ENCODE assay signal across 17 cellular contexts in genomic region chr3:115165266-115165665, GRCh38. TPM values are rescaled to one million over a fixed set of nuclear protein-coding genes. Genes with fewer than 3 reads are reported as not detected.
DNase-seq lines count a peak whose midpoint lies in the region; ATAC-seq and TF ChIP-seq lines count a peak whose summit lies in the region.
"Had no signal": no experiment of that assay in that cellular context is flagged by ENCODE, and none has a peak within 500 bp of the region (broad histone marks: within the 10 kb centered on the region; RNA-seq: fewer than 3 reads in every experiment).

No MANE protein-coding gene starts in this region.

- H3K4me1 Mint-ChIP-seq in activated naive CD8-positive, alpha-beta T cell treated with anti-CD3 and anti-CD28 coated beads, Interleukin-2, amount 10 ng/mL, durations not matched to agents 7 days and 5 days, result peaks cover 32% of the 10 kb centered on the region
- H3K4me1 Mint-ChIP-seq in natural killer cell treated with Interleukin-12 subunit alpha and Interleukin-12 subunit beta and Interleukin-15 and Interleukin-18, amount 100 ng/mL, for 72 hours (ENCODE audit: low read depth in 2 of 2), result peaks cover 26 to 28% of the 10 kb centered on the region in 2 donors

- H3K27ac Mint-ChIP-seq in activated naive CD8-positive, alpha-beta T cell treated with anti-CD3 and anti-CD28 coated beads, Interleukin-2, amount 10 ng/mL, durations not matched to agents 7 days and 5 days, result peak overlapping the region; percentile 75
- peak overlapping the region; percentile 84 to 85 for H3K27ac Mint-ChIP-seq in natural killer cell treated with Interleukin-12 subunit alpha and Interleukin-12 subunit beta and Interleukin-15 and Interleukin-18, amount 100 ng/mL, for 72 hours

- peak; percentile 81 for ATAC-seq in activated naive CD8-positive, alpha-beta T cell treated with anti-CD3 and anti-CD28 coated beads, Interleukin-2, amount 10 ng/mL, durations not matched to agents 7 days and 5 days (ENCODE audit: low read depth)
- ATAC-seq in natural killer cell treated with Interleukin-12 subunit alpha and Interleukin-12 subunit beta and Interleukin-15 and Interleukin-18, amount 100 ng/mL, for 72 hours, result peak in 1 of 2 donors; percentile 67
- ATAC-seq in HG02623 (IDR thresholded peaks at IDR 0.05; ENCODE audit: unreplicated experiment) (no peak), esophagus mucosa (no peak)
- ATAC-seq: heart right ventricle, right lobe of liver had no signal

- TF ChIP-seq CTCF in Peyer's patch (IDR thresholded peaks at IDR 0.05), result no peak

- H3K27me3 Mint-ChIP-seq in activated naive CD8-positive, alpha-beta T cell treated with anti-CD3 and anti-CD28 coated beads, Interleukin-2, amount 10 ng/mL, durations not matched to agents 7 days and 5 days, result no peaks in the 10 kb centered on the region
- H3K27me3 Mint-ChIP-seq in natural killer cell treated with Interleukin-12 subunit alpha and Interleukin-12 subunit beta and Interleukin-15 and Interleukin-18, amount 100 ng/mL, for 72 hours, result no peaks in the 10 kb centered on the region

- TF ChIP-seq POLR2A in Peyer's patch (IDR thresholded peaks at IDR 0.05), result no peak

- H3K9me3 ChIP-seq in Peyer's patch, result no peaks in the 10 kb centered on the region
- H3K9me3 ChIP-seq: heart right ventricle, right lobe of liver had no signal

- H3K4me1 ChIP-seq in Peyer's patch, result peaks cover 0 to 3% (median 0%) of the 10 kb centered on the region in 4 donors
- H3K4me1 ChIP-seq: right lobe of liver had no signal

- no peaks in the 10 kb centered on the region for H3K27me3 ChIP-seq in Peyer's patch
- H3K27me3 ChIP-seq: heart right ventricle, right lobe of liver had no signal

- H3K4me3 Mint-ChIP-seq in activated naive CD8-positive, alpha-beta T cell treated with anti-CD3 and anti-CD28 coated beads, Interleukin-2, amount 10 ng/mL, durations not matched to agents 7 days and 5 days, result peak overlapping the region; percentile 58
- peak overlapping the region; percentile 25 for H3K4me3 Mint-ChIP-seq in natural killer cell treated with Interleukin-12 subunit alpha and Interleukin-12 subunit beta and Interleukin-15 and Interleukin-18, amount 100 ng/mL, for 72 hours

- POLR2A ChIA-PET in activated naive CD8-positive, alpha-beta T cell treated with anti-CD3 and anti-CD28 coated beads, Interleukin-2, amount 10 ng/mL, durations not matched to agents 7 days and 5 days (lab: Charles Lee), result interaction anchor here (1.5 to 4.8 kb wide), 2 partner anchors 19 to 627 kb away, joined by 4 to 79 read pairs; partner anchors contain the start of gene ZBTB20

- peak; percentile 10 for DNase-seq in activated effector memory CD4-positive, alpha-beta T cell treated with Interleukin-2 at 50 U/mL for 16 hours
- no peak for DNase-seq in activated effector memory CD4-positive, alpha-beta T cell treated with anti-CD3 and anti-CD28 coated beads, Interleukin-2, amount 50 U/mL, for 16 hours
- DNase-seq in Peyer's patch (no peak), epidermal melanocyte (ENCODE audit: insufficient read length, low spot score) (no peak)
- no peak for DNase-seq in activated naive CD8-positive, alpha-beta T cell treated with anti-CD3 and anti-CD28 coated beads, Interleukin-2, amount 10 ng/mL, durations not matched to agents 7 days and 5 days
- DNase-seq in natural killer cell treated with Interleukin-12 subunit alpha and Interleukin-12 subunit beta and Interleukin-15 and Interleukin-18, amount 100 ng/mL, for 72 hours (ENCODE audit: low spot score), result no peak
- DNase-seq: GF-D8; H7; heart right ventricle; islet precursor cell; NCI-H146; NK-92 treated with Interleukin-12 subunit alpha and Interleukin-12 subunit beta, amount 100 ng/mL, for 24 hours; right lobe of liver; stimulated activated CD4-positive, alpha-beta T cell treated with anti-CD3 and anti-CD28 coated beads, Interleukin-2, amount 100 ng/mL, for 24 hours; T1000 had no signal

- H3K36me3 Mint-ChIP-seq in activated naive CD8-positive, alpha-beta T cell treated with anti-CD3 and anti-CD28 coated beads, Interleukin-2, amount 10 ng/mL, durations not matched to agents 7 days and 5 days, result peaks cover 6% of the 10 kb centered on the region
- no peaks in the 10 kb centered on the region for H3K36me3 Mint-ChIP-seq in natural killer cell treated with Interleukin-12 subunit alpha and Interleukin-12 subunit beta and Interleukin-15 and Interleukin-18, amount 100 ng/mL, for 72 hours

- peak overlapping the region; percentile 18 to 58 (median 30) for H3K27ac ChIP-seq in Peyer's patch
- H3K27ac ChIP-seq: heart right ventricle, right lobe of liver had no signal

- no peaks in the 10 kb centered on the region for H3K9me3 Mint-ChIP-seq in activated naive CD8-positive, alpha-beta T cell treated with anti-CD3 and anti-CD28 coated beads, Interleukin-2, amount 10 ng/mL, durations not matched to agents 7 days and 5 days
- no peaks in the 10 kb centered on the region for H3K9me3 Mint-ChIP-seq in natural killer cell treated with Interleukin-12 subunit alpha and Interleukin-12 subunit beta and Interleukin-15 and Interleukin-18, amount 100 ng/mL, for 72 hours

- no peak overlapping the region for H3K4me3 ChIP-seq in Peyer's patch
- H3K4me3 ChIP-seq: heart right ventricle, right lobe of liver had no signal

- H3K36me3 ChIP-seq in Peyer's patch, result no peaks in the 10 kb centered on the region
- H3K36me3 ChIP-seq: heart right ventricle, right lobe of liver had no signal

RNA-seq across cellular contexts. Expression of gene ZBTB20, which starts 18.2 kb away (rescaled TPM):
- total RNA-seq in Peyer's patch, result 100 to 1,000 TPM in 1 of 4 donors, 10 to 100 TPM in 3; 19.6 to 135 (median 57.2) TPM
- total RNA-seq in activated naive CD8-positive, alpha-beta T cell treated with anti-CD3 and anti-CD28 coated beads, Interleukin-2, amount 10 ng/mL, durations not matched to agents 7 days and 5 days, result 10 to 100 TPM; 27.4 to 31.3 TPM
- total RNA-seq in natural killer cell treated with Interleukin-12 subunit alpha and Interleukin-12 subunit beta and Interleukin-15 and Interleukin-18, amount 100 ng/mL, for 72 hours, result 10 to 100 TPM in 1 of 2 donors, 1 to 10 TPM in 1; 8.7 to 14.2 TPM
- 7.3 TPM for total RNA-seq in esophagus mucosa
